Comparison of ENCODE assay signal across 10 cellular contexts in genomic region chr10:93467635-93468034, GRCh38. TPM values are rescaled to one million over a fixed set of nuclear protein-coding genes. Genes with fewer than 3 reads are reported as not detected.
A peak's percentile ranks its signal among the peaks of the same experiment; 100 is the strongest.
DNase-seq lines count a peak whose midpoint lies in the region; ATAC-seq and TF ChIP-seq lines count a peak whose summit lies in the region.
"Not testable (repeated sequence)": the region's sequence is repeated elsewhere in the genome, so short reads cannot be mapped to it uniquely, and the experiment has no call there.
"Had no signal": no experiment of that assay in that cellular context is flagged by ENCODE, and none has a peak within 500 bp of the region (broad histone marks: within the 10 kb centered on the region; RNA-seq: fewer than 3 reads in every experiment).

No MANE protein-coding gene starts in this region.

- BruUV-seq in Caco-2 (replicated peaks; lab: Mats Ljungman, UMichigan): not testable (repeated sequence)

- H3K36me3 ChIP-seq in Caco-2 (ENCODE audit: control insufficient read depth, insufficient read depth, low read length); esophagus squamous epithelium; lower lobe of right lung; rectal smooth muscle tissue (ENCODE audit: control insufficient read depth, insufficient read depth, low read length); suprapubic skin; aorta (ENCODE audit: control insufficient read depth in 1 of 2, insufficient read depth in 2 of 2, low read length in 1 of 2): not testable (repeated sequence)
- peaks cover 52% of the 10 kb centered on the region for H3K36me3 ChIP-seq in SJSA1
- peaks cover 29% of the 10 kb centered on the region for H3K36me3 ChIP-seq in brain microvascular endothelial cell (replicated peaks)

- not testable (repeated sequence) for H3K9me3 ChIP-seq in Caco-2; SJSA1 (replicated peaks); esophagus squamous epithelium; lower lobe of right lung; suprapubic skin; aorta (ENCODE audit: control insufficient read depth, low read length)

- TF ChIP-seq CTCF in Caco-2 (IDR thresholded peaks at IDR 0.05; ENCODE audit: insufficient read depth in 1 of 2, low read depth in 1 of 2, low read length in 1 of 2, severe bottlenecking in 1 of 2, unreplicated experiment in 1 of 2); brain microvascular endothelial cell (IDR thresholded peaks at IDR 0.05; ENCODE audit: low read depth, low read length, missing control alignments); esophagus squamous epithelium (IDR thresholded peaks at IDR 0.05); lower lobe of right lung (IDR thresholded peaks at IDR 0.05); suprapubic skin (IDR thresholded peaks at IDR 0.05): not testable (repeated sequence)

- peaks cover 46% of the 10 kb centered on the region for H3K4me1 Mint-ChIP-seq in Caco-2 (ENCODE audit: low read depth, unreplicated experiment)

- not testable (repeated sequence) for DNase-seq in Caco-2; SJSA1 (ENCODE audit: low read depth in 1 of 2, low spot score in 2 of 2); brain microvascular endothelial cell; esophagus squamous epithelium (lab: John Stamatoyannopoulos, UW); lower lobe of right lung; suprapubic skin (ENCODE audit: low spot score in 2 of 2); aorta

- H3K9me3 Mint-ChIP-seq in Caco-2 (ENCODE audit: unreplicated experiment): not testable (repeated sequence)

- not testable (repeated sequence) for H3K27me3 Mint-ChIP-seq in Caco-2 (ENCODE audit: insufficient read depth, unreplicated experiment)

- H3K27me3 ChIP-seq in Caco-2 (replicated peaks; ENCODE audit: control insufficient read depth, insufficient read depth, low read length); SJSA1 (replicated peaks); brain microvascular endothelial cell (replicated peaks); esophagus squamous epithelium; lower lobe of right lung (ENCODE audit: low read depth); rectal smooth muscle tissue (ENCODE audit: control insufficient read depth, insufficient read depth, low read length); suprapubic skin; aorta (ENCODE audit: control insufficient read depth in 1 of 2, insufficient read depth in 2 of 2, low read length in 1 of 2): not testable (repeated sequence)

- not testable (repeated sequence) for H3K9ac ChIP-seq in rectal smooth muscle tissue (ENCODE audit: low read length)

- POLR2A ChIA-PET in Caco-2 (lab: Charles Lee): not testable (repeated sequence)

- H3K4me3 ChIP-seq in Caco-2 (ENCODE audit: low read depth, low read length); SJSA1; brain microvascular endothelial cell (ENCODE audit: low read depth, low read length); esophagus squamous epithelium; lower lobe of right lung; rectal smooth muscle tissue (ENCODE audit: low read length); suprapubic skin; aorta (ENCODE audit: low read length in 2 of 2): not testable (repeated sequence)

- H3K4me3 Mint-ChIP-seq in Caco-2 (ENCODE audit: unreplicated experiment): not testable (repeated sequence)

- H3K36me3 Mint-ChIP-seq in Caco-2 (ENCODE audit: insufficient read depth, unreplicated experiment): peaks cover 72% of the 10 kb centered on the region

- not testable (repeated sequence) for TF ChIP-seq EP300 in suprapubic skin (IDR thresholded peaks at IDR 0.05)

- CTCF ChIA-PET in Caco-2 (lab: Charles Lee): not testable (repeated sequence)

- 72 to 94% methylated on average over 3 to 4 of the region's 4 CpGs for WGBS in esophagus squamous epithelium, 2 donors
- 80% methylated on average over 2 of the region's 4 CpGs for WGBS in suprapubic skin
- 73 to 86% methylated on average over 2 to 3 of the region's 4 CpGs for WGBS in aorta, 2 donors

- intact Hi-C loops in Caco-2 (cut with micrococcal nuclease; ENCODE audit: unreplicated experiment); esophagus squamous epithelium (cut with DNase I); lower lobe of right lung (cut with DNase I); aorta (cut with DNase I): not testable (repeated sequence)

- peak overlapping the region; percentile 95 for H3K27ac Mint-ChIP-seq in Caco-2 (ENCODE audit: unreplicated experiment)

- not testable (repeated sequence) for TF ChIP-seq POLR2A in esophagus squamous epithelium (IDR thresholded peaks at IDR 0.05); suprapubic skin (IDR thresholded peaks at IDR 0.05)

- in situ Hi-C loops in brain microvascular endothelial cell (cut with HindIII; ENCODE audit: low pct_ligation_motif_present, low sequenced_read_pairs): not testable (repeated sequence)

- peak overlapping the region; percentile 97 for H3K27ac ChIP-seq in SJSA1
- H3K27ac ChIP-seq in brain microvascular endothelial cell: peak overlapping the region; percentile 92
- H3K27ac ChIP-seq in esophagus squamous epithelium: peak overlapping the region; percentile 83 to 94 (median 93)
- peak overlapping the region; percentile 59 for H3K27ac ChIP-seq in lower lobe of right lung
- H3K27ac ChIP-seq in rectal smooth muscle tissue (ENCODE audit: low read depth, low read length): peak overlapping the region; percentile 65
- H3K27ac ChIP-seq in suprapubic skin: peak overlapping the region; percentile 86
- peak overlapping the region; percentile 21 to 73 for H3K27ac ChIP-seq in aorta (ENCODE audit: low read depth in 1 of 2, low read length in 2 of 2)

- H3K4me1 ChIP-seq in Caco-2: peaks cover 82% of the 10 kb centered on the region
- peaks cover 96% of the 10 kb centered on the region for H3K4me1 ChIP-seq in SJSA1 (replicated peaks)
- H3K4me1 ChIP-seq in esophagus squamous epithelium: peaks cover 70 to 96% (median 92%) of the 10 kb centered on the region in 3 donors
- peaks cover 77% of the 10 kb centered on the region for H3K4me1 ChIP-seq in lower lobe of right lung
- H3K4me1 ChIP-seq in rectal smooth muscle tissue (ENCODE audit: control insufficient read depth, insufficient read depth, low read length): peaks cover 52% of the 10 kb centered on the region
- peaks cover 90% of the 10 kb centered on the region for H3K4me1 ChIP-seq in suprapubic skin
- peaks cover 5 to 18% of the 10 kb centered on the region in 2 donors for H3K4me1 ChIP-seq in aorta (ENCODE audit: control insufficient read depth in 1 of 2, insufficient read depth in 2 of 2, low read length in 2 of 2)

- not testable (repeated sequence) for ATAC-seq in lower lobe of right lung; aorta (ENCODE audit: low FRiP score)

RNA-seq across cellular contexts. Expression of gene MYOF, which starts 14.5 kb away (rescaled TPM):
- total RNA-seq in Caco-2 (2022): 148 and 176 TPM in 2 replicates
- 198 and 300 TPM in 2 replicates for total RNA-seq in SJSA1 (2014; rRNA removed; shearing (Covaris generic))
- 100 to 1,000 TPM in 2 of 4 donors, 10 to 100 TPM in 2; 61.1 to 123 (median 99.6) TPM for total RNA-seq in esophagus squamous epithelium
- total RNA-seq in lower lobe of right lung: 127 TPM
- 100 to 1,000 TPM in 3 of 4 donors, 10 to 100 TPM in 1; 77.8 to 174 (median 116) TPM for total RNA-seq in suprapubic skin
- 100 to 1,000 TPM; 226 to 242 TPM for total RNA-seq in aorta
- polyA plus RNA-seq in aorta: 10 to 100 TPM; 13.4 to 26.4 TPM
- total RNA-seq: CD8-positive, alpha-beta T cell had no signal
- polyA plus RNA-seq: naive thymus-derived CD4-positive, alpha-beta T cell had no signal

RNA-seq across cellular contexts. Expression of gene CEP55, which starts 28.8 kb away (rescaled TPM):
- total RNA-seq in Caco-2 (2022) (64.5 and 65.3 TPM in 2 replicates), esophagus squamous epithelium (10 to 100 TPM in 2 of 4 donors, 1 to 10 TPM in 2; 6.7 to 23.7 (median 14.4) TPM), lower lobe of right lung (1.4 TPM), suprapubic skin (1 to 10 TPM; 1.4 to 4.3 (median 2.8) TPM), aorta (1 to 10 TPM in 1 of 2 donors, under 1 TPM in 1; 0.55 to 1.4 TPM)
- 149 and 198 TPM in 2 replicates for total RNA-seq in SJSA1 (2014; rRNA removed; shearing (Covaris generic))
- polyA plus RNA-seq in aorta: 1 to 10 TPM in 1 of 2 donors, under 1 TPM in 1; 0.43 to 2.8 TPM
- polyA plus RNA-seq: naive thymus-derived CD4-positive, alpha-beta T cell had no signal

Comparison
In these comparisons a context has a peak if more than half of its experiments do, and no peak if none do; other contexts are left out.
1. H3K27ac ChIP-seq: peak in every context shown above with its lines; median percentile 97 in SJSA1; 93 in esophagus squamous epithelium; 92 in brain microvascular endothelial cell; 86 in suprapubic skin; 65 in rectal smooth muscle tissue; 59 in lower lobe of right lung; 47 in aorta.